ENCODE assay signal across 8 cellular contexts in genomic region chr9:128723866-128724743, GRCh38. TPM values are rescaled to one million over a fixed set of nuclear protein-coding genes. Genes with fewer than 3 reads are reported as not detected.
A peak's percentile ranks its signal among the peaks of the same experiment; 100 is the strongest.
DNase-seq lines count a peak whose midpoint lies in the region; ATAC-seq and TF ChIP-seq lines count a peak whose summit lies in the region.

Gene ZDHHC12, minus strand, starts transcription at chr9:128724127. Its CDS starts 34 bp downstream, at chr9:128724093.

- no peaks in the 10 kb centered on the region for H3K9me3 ChIP-seq in PC-3 (ENCODE audit: low read length)

- H3K4me1 ChIP-seq in PC-3 (ENCODE audit: insufficient read depth, low read length): no peaks in the 10 kb centered on the region

- no TSS peak for BruUV-seq in PC-3 (replicated peaks; lab: Mats Ljungman, UMichigan)

- CTCF ChIA-PET in PC-3 (lab: Charles Lee): interaction anchor here (0.6 to 1.0 kb wide), 4 partner anchors 9 to 689 kb away, joined by 3 to 10 read pairs (median 4); no protein-coding TSS in a partner anchor

- no peak for TF ChIP-seq RAD21 in Ishikawa (IDR thresholded peaks at IDR 0.05; ENCODE audit: low read depth)

- peak within 1 kb of the TSS; percentile 88 for H3K9ac ChIP-seq in PC-3 (ENCODE audit: low read length)

- no peaks in the 10 kb centered on the region for H3K9me2 ChIP-seq in PC-3 (replicated peaks; ENCODE audit: low read length)

- H3K79me2 ChIP-seq in PC-3 (ENCODE audit: low read length): 0 out of 2 replicates have a peak, but pooled peaks cover 4% of the 10 kb centered on the region

- peak within 1 kb of the TSS; percentile 81 for H3K4me3 ChIP-seq in PC-3 (ENCODE audit: low read length)
- H3K4me3 ChIP-seq in epithelial cell of proximal tubule (ENCODE audit: low read depth, low read length): peak within 1 kb of the TSS; percentile 96

- no peaks in the 10 kb centered on the region for H3K27me3 ChIP-seq in PC-3 (ENCODE audit: low read length)

- H3K36me3 ChIP-seq in PC-3 (ENCODE audit: low read depth, low read length): no peaks in the 10 kb centered on the region

- H3F3A ChIP-seq in PC-3 (ENCODE audit: low read length, unreplicated experiment): no peaks in the 10 kb centered on the region

- peak within 1 kb of the TSS; percentile 92 for H2AFZ ChIP-seq in PC-3 (ENCODE audit: low read length)

- H3K27ac ChIP-seq in PC-3 (ENCODE audit: low read length): no peak within 1 kb of the TSS

- DNase-seq in DMS114 treated with DMSO at 0.1 percent for 48 hours (lab: John Stamatoyannopoulos, UW; ENCODE audit: unreplicated experiment): peak; percentile 93
- peak; percentile 95 for DNase-seq in PC-3
- DNase-seq in activated T-cell treated with anti-CD3 and anti-CD28 coated beads for 48 hours (ENCODE audit: low read depth): peak; percentile 99
- DNase-seq in epithelial cell of proximal tubule (ENCODE audit: low read depth): peak; percentile 61
- peak; percentile 98 for DNase-seq in mucosa of gallbladder (ENCODE audit: low spot score)
- DNase-seq in stimulated activated CD8-positive, alpha-beta memory T cell treated with anti-CD3 and anti-CD28 coated beads, Interleukin-4, amount 100 ng/mL, for 4 hours (ENCODE audit: low read depth in 2 of 2, low spot score in 1 of 2): peak; percentile 95 to 99

- H4K20me1 ChIP-seq in PC-3 (ENCODE audit: low read length): no peaks in the 10 kb centered on the region

- POLR2A ChIA-PET in PC-3 (lab: Charles Lee; ENCODE audit: unreplicated experiment): interaction anchor here (0.6 kb wide), 2 partner anchors 47 to 94 kb away, joined by 3 read pairs; partner anchors contain the start of gene ENDOG

- intact Hi-C loops in PC-3 (cut with micrococcal nuclease): no loop called here

- peak within 1 kb of the TSS; percentile 94 for H3K4me2 ChIP-seq in PC-3 (ENCODE audit: low read length)

- ATAC-seq in GM21576 (IDR thresholded peaks at IDR 0.05; ENCODE audit: unreplicated experiment) (peak; percentile 93), PC-3 (peak; percentile 94)

- TF ChIP-seq EP300 in Ishikawa (IDR thresholded peaks at IDR 0.05; ENCODE audit: borderline replicate concordance): no peak

- TF ChIP-seq CTCF in PC-3 (conservative IDR thresholded peaks at IDR 0.05; ENCODE audit: low read depth, low read length) (no peak), epithelial cell of proximal tubule (conservative IDR thresholded peaks at IDR 0.05; ENCODE audit: low read depth, low read length) (no peak)

TF ChIP-seq in Ishikawa, 13 proteins besides CTCF, POLR2A, EP300 and RAD21:
- TF ChIP-seq TCF12 (IDR thresholded peaks at IDR 0.05; ENCODE audit: low read depth): peak; percentile 13; the same call in 1 of the 2 replicates
- TF ChIP-seq CREB1 (IDR thresholded peaks at IDR 0.05; ENCODE audit: low read depth): no peak
- TF ChIP-seq USF1 (IDR thresholded peaks at IDR 0.05): no peak
- no peak for TF ChIP-seq FOXM1 (IDR thresholded peaks at IDR 0.05; ENCODE audit: borderline replicate concordance, low read depth)
- TF ChIP-seq ZBTB7A (IDR thresholded peaks at IDR 0.05; ENCODE audit: low read depth): no peak
- no peak for TF ChIP-seq REST (IDR thresholded peaks at IDR 0.05; ENCODE audit: low read depth)
- TF ChIP-seq TAF1 (IDR thresholded peaks at IDR 0.05; ENCODE audit: low read depth): peak; percentile 89
- no peak for TF ChIP-seq MAX (IDR thresholded peaks at IDR 0.05)
- TF ChIP-seq YY1 (IDR thresholded peaks at IDR 0.05; ENCODE audit: low read depth): peak; percentile 87
- TF ChIP-seq EGR1 (IDR thresholded peaks at IDR 0.05): peak; percentile 93
- TF ChIP-seq CEBPB (IDR thresholded peaks at IDR 0.05): no peak
- TF ChIP-seq NFIC (IDR thresholded peaks at IDR 0.05): no peak

RNA-seq across cellular contexts. Expression of gene ZDHHC12, which starts in this region (rescaled TPM):
- 82.4 and 86.1 TPM in 2 replicates for total RNA-seq in PC-3 (2014; rRNA removed)
- total RNA-seq in epithelial cell of proximal tubule: 106 and 119 TPM in 2 replicates
- total RNA-seq in mucosa of gallbladder: 66.2 TPM
